8 cellular contexts compared by ENCODE assay signal in the genomic region with DNA sequence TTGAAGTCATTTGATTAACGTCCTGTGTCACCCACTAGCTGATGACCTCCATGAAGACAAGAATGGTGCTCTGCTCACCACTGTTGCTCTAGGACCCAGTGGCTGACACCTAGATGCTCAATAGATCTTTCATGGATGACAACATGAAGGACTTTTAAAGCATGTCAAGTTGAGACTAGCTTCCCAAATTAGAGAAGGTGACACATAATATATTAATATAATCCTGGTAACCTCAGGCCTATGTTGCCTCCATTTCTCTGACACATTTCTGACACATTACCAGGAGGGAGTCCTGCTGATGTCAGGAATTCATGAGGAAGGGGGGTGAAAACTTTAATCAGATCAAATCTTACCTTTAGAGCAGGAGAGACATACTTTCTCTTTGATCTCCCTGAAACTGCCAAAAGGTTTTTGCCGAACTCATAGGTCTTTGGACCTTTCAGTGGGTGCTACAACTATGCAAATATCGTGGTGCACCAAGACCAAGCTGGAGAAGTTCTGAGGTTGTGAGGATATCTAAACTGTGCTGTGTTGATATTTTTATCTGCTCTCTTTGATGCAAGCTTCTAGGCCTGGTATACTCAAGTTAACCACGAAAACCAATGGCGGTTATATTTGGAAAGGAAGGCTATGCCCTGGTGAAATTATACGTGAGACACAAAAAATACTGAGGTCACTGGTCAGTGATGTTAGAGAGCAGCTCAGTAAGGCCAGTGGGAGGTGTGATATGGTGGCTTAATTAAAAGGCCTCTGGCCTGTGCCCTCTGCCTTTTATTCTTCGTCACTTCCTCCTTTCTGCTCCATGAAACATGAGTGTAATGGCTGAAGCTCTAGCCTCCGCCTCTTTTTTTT. TPM values are rescaled to one million over a fixed set of nuclear protein-coding genes. Genes with fewer than 3 reads are reported as not detected.
DNase-seq lines count a peak whose midpoint lies in the region; ATAC-seq and TF ChIP-seq lines count a peak whose summit lies in the region.

No MANE protein-coding gene starts in this region.

- intact Hi-C loops in CD8-positive, alpha-beta T cell (cut with DNase I, micrococcal nuclease), result loop anchor here in 1 of 2 experiments (2.0 kb wide), 1 partner anchor 15 kb away; no protein-coding TSS in a partner anchor
- intact Hi-C loops in activated CD8-positive, alpha-beta T cell treated with anti-CD3 and anti-CD28 coated beads for 36 hours (cut with micrococcal nuclease), result no loop called here
- intact Hi-C loops in colonic mucosa (cut with DNase I), result no loop called here

- peaks cover 24% of the 10 kb centered on the region for H3K4me1 ChIP-seq in CD8-positive, alpha-beta T cell (ENCODE audit: insufficient read depth, low read length)
- no peaks in the 10 kb centered on the region for H3K4me1 ChIP-seq in colonic mucosa

- peaks cover 41% of the 10 kb centered on the region for H3K4me1 Mint-ChIP-seq in CD8-positive, alpha-beta T cell (ENCODE audit: low read depth)
- H3K4me1 Mint-ChIP-seq in activated CD8-positive, alpha-beta T cell treated with anti-CD3 and anti-CD28 coated beads for 36 hours (ENCODE audit: low read depth), result peaks cover 45% of the 10 kb centered on the region

- H3K9ac ChIP-seq in colonic mucosa (ENCODE audit: low read depth in 2 of 2, low read length in 2 of 2), result no peak overlapping the region

- H3K27me3 ChIP-seq in CD8-positive, alpha-beta T cell (ENCODE audit: insufficient read depth, low read length), result no peaks in the 10 kb centered on the region
- no peaks in the 10 kb centered on the region for H3K27me3 ChIP-seq in colonic mucosa

- peak overlapping the region; percentile 82 for H3K27ac Mint-ChIP-seq in CD8-positive, alpha-beta T cell
- peak overlapping the region; percentile 47 for H3K27ac Mint-ChIP-seq in activated CD8-positive, alpha-beta T cell treated with anti-CD3 and anti-CD28 coated beads for 36 hours

- H3K36me3 Mint-ChIP-seq in CD8-positive, alpha-beta T cell, result no peaks in the 10 kb centered on the region
- no peaks in the 10 kb centered on the region for H3K36me3 Mint-ChIP-seq in activated CD8-positive, alpha-beta T cell treated with anti-CD3 and anti-CD28 coated beads for 36 hours (ENCODE audit: low read depth)

- H3K9me3 ChIP-seq in CD8-positive, alpha-beta T cell (ENCODE audit: low read length), result no peaks in the 10 kb centered on the region
- H3K9me3 ChIP-seq in colonic mucosa, result no peaks in the 10 kb centered on the region

- DNase-seq in CD8-positive, alpha-beta T cell, result no peak
- peak; percentile 66 for DNase-seq in activated CD8-positive, alpha-beta T cell treated with anti-CD3 and anti-CD28 coated beads for 36 hours
- no peak for DNase-seq in stimulated activated naive CD4-positive, alpha-beta T cell treated with Interleukin-2 at 50 U/mL for 16 hours (lab: John Stamatoyannopoulos, UW)
- DNase-seq in NCI-H2107 treated with DMSO at 0.1 percent for 48 hours (lab: John Stamatoyannopoulos, UW; ENCODE audit: unreplicated experiment), result no peak
- DNase-seq in colonic mucosa, result no peak
- no peak for DNase-seq in hepatic stellate cell (ENCODE audit: low spot score)

- no peak overlapping the region for H3K27ac ChIP-seq in CD8-positive, alpha-beta T cell (ENCODE audit: low read depth, low read length)
- H3K27ac ChIP-seq in colonic mucosa, result no peak overlapping the region

- H3K4me3 ChIP-seq in CD8-positive, alpha-beta T cell (ENCODE audit: low read depth, low read length), result no peak overlapping the region
- H3K4me3 ChIP-seq in colonic mucosa, result no peak overlapping the region

- H3K4me3 Mint-ChIP-seq in CD8-positive, alpha-beta T cell, result peak overlapping the region; percentile 4
- no peak overlapping the region for H3K4me3 Mint-ChIP-seq in activated CD8-positive, alpha-beta T cell treated with anti-CD3 and anti-CD28 coated beads for 36 hours

- H3K27me3 Mint-ChIP-seq in CD8-positive, alpha-beta T cell (ENCODE audit: low read depth), result no peaks in the 10 kb centered on the region
- H3K27me3 Mint-ChIP-seq in activated CD8-positive, alpha-beta T cell treated with anti-CD3 and anti-CD28 coated beads for 36 hours, result no peaks in the 10 kb centered on the region

- CTCF ChIA-PET in CD8-positive, alpha-beta T cell (lab: Charles Lee), result interaction anchor here (0.7 to 3.6 kb wide), 6 partner anchors 14 to 99 kb away, joined by 3 to 12 read pairs (median 4); a partner anchor contains a TSS
- CTCF ChIA-PET in activated CD8-positive, alpha-beta T cell treated with anti-CD3 and anti-CD28 coated beads for 36 hours (lab: Charles Lee), result interaction anchor here (0.7 to 3.3 kb wide), 8 partner anchors 10 to 907 kb away, joined by 3 to 18 read pairs (median 6); a partner anchor contains a TSS

- no peaks in the 10 kb centered on the region for H3K9me3 Mint-ChIP-seq in CD8-positive, alpha-beta T cell
- H3K9me3 Mint-ChIP-seq in activated CD8-positive, alpha-beta T cell treated with anti-CD3 and anti-CD28 coated beads for 36 hours, result no peaks in the 10 kb centered on the region

- TF ChIP-seq CTCF in CD8-positive, alpha-beta T cell (IDR thresholded peaks at IDR 0.05), result no peak
- TF ChIP-seq CTCF in activated CD8-positive, alpha-beta T cell treated with anti-CD3 and anti-CD28 coated beads for 36 hours (IDR thresholded peaks at IDR 0.05), result no peak
- no peak for TF ChIP-seq CTCF in colonic mucosa (IDR thresholded peaks at IDR 0.05)

- ATAC-seq in CD8-positive, alpha-beta T cell, result peak; percentile 69
- ATAC-seq in GM19372 (IDR thresholded peaks at IDR 0.05; ENCODE audit: low read depth, unreplicated experiment), result peak; percentile 97
- peak; percentile 92 for ATAC-seq in HG03139 (IDR thresholded peaks at IDR 0.05; ENCODE audit: unreplicated experiment)
- peak; percentile 75 for ATAC-seq in activated CD8-positive, alpha-beta T cell treated with anti-CD3 and anti-CD28 coated beads for 36 hours

- no peaks in the 10 kb centered on the region for H3K36me3 ChIP-seq in CD8-positive, alpha-beta T cell (ENCODE audit: insufficient read depth, low read length)
- H3K36me3 ChIP-seq in colonic mucosa, result no peaks in the 10 kb centered on the region

- POLR2A ChIA-PET in CD8-positive, alpha-beta T cell (lab: Charles Lee), result interaction anchor here (0.5 to 2.7 kb wide), 3 partner anchors 9 to 778 kb away, joined by 3 to 16 read pairs (median 5); a partner anchor contains a TSS
- POLR2A ChIA-PET in activated CD8-positive, alpha-beta T cell treated with anti-CD3 and anti-CD28 coated beads for 36 hours (lab: Charles Lee), result interaction anchor here (0.7 to 4.6 kb wide), 4 partner anchors 10 to 500 kb away, joined by 3 to 30 read pairs (median 4); a partner anchor contains a TSS

RNA-seq across cellular contexts. Expression of a gene that starts 13.2 kb away (rescaled TPM):
- total RNA-seq in CD8-positive, alpha-beta T cell, result 10 to 100 TPM; 10.6 to 12.1 TPM
- 10 to 100 TPM; 31.1 to 34.2 TPM for total RNA-seq in activated CD8-positive, alpha-beta T cell treated with anti-CD3 and anti-CD28 coated beads for 36 hours
- total RNA-seq in colonic mucosa, result 1 to 10 TPM; 7.9 to 9.7 TPM
